Comparison of ENCODE assay signal across 16 cellular contexts in genomic region chr22:26581026-26581425, GRCh38. TPM values are rescaled to one million over a fixed set of nuclear protein-coding genes. Genes with fewer than 3 reads are reported as not detected.
DNase-seq lines count a peak whose midpoint lies in the region; ATAC-seq and TF ChIP-seq lines count a peak whose summit lies in the region.
"Had no signal": no experiment of that assay in that cellular context is flagged by ENCODE, and none has a peak within 500 bp of the region (broad histone marks: within the 10 kb centered on the region; RNA-seq: fewer than 3 reads in every experiment).

No MANE protein-coding gene starts in this region.

- H3K36me3 Mint-ChIP-seq in T-helper 2 cell treated with Interferon-gamma antibody and Interleukin-4, amounts not matched to agents 5 μg/mL and 100 μg/mL, for 36 hours (ENCODE audit: low read depth), result peaks cover 17% of the 10 kb centered on the region
- H3K36me3 Mint-ChIP-seq in activated naive CD8-positive, alpha-beta T cell treated with anti-CD3 and anti-CD28 coated beads for 36 hours, result peaks cover 32% of the 10 kb centered on the region
- H3K36me3 Mint-ChIP-seq in nephron progenitor cell (ENCODE audit: low read depth), result peaks cover 16% of the 10 kb centered on the region

- no peaks in the 10 kb centered on the region for H3K9me3 ChIP-seq in HUES64 (ENCODE audit: insufficient read depth, low read depth, low read length)
- H3K9me3 ChIP-seq in aorta (ENCODE audit: control insufficient read depth, low read length), result no peaks in the 10 kb centered on the region
- H3K9me3 ChIP-seq: psoas muscle, upper lobe of right lung had no signal

- no peaks in the 10 kb centered on the region for H3K27me3 Mint-ChIP-seq in T-helper 2 cell treated with Interferon-gamma antibody and Interleukin-4, amounts not matched to agents 5 μg/mL and 100 μg/mL, for 36 hours (ENCODE audit: low read depth)
- no peaks in the 10 kb centered on the region for H3K27me3 Mint-ChIP-seq in activated naive CD8-positive, alpha-beta T cell treated with anti-CD3 and anti-CD28 coated beads for 36 hours
- peaks cover 8% of the 10 kb centered on the region for H3K27me3 Mint-ChIP-seq in nephron progenitor cell (ENCODE audit: low read depth, poor library complexity)

- H3K36me3 ChIP-seq in HUES64 (ENCODE audit: insufficient read depth, low read length) (peaks cover 21% of the 10 kb centered on the region), aorta (ENCODE audit: control insufficient read depth in 1 of 2, insufficient read depth in 2 of 2, low read length in 1 of 2) (no peaks in the 10 kb centered on the region)
- H3K36me3 ChIP-seq: upper lobe of right lung had no signal

- H3K4me1 Mint-ChIP-seq in T-helper 2 cell treated with Interferon-gamma antibody and Interleukin-4, amounts not matched to agents 5 μg/mL and 100 μg/mL, for 36 hours (ENCODE audit: low read depth), result peaks cover 36% of the 10 kb centered on the region
- H3K4me1 Mint-ChIP-seq in activated naive CD8-positive, alpha-beta T cell treated with anti-CD3 and anti-CD28 coated beads for 36 hours, result peaks cover 65% of the 10 kb centered on the region
- H3K4me1 Mint-ChIP-seq in nephron progenitor cell, result peaks cover 30% of the 10 kb centered on the region

- peak overlapping the region; percentile 3 for H3K27ac Mint-ChIP-seq in T-helper 2 cell treated with Interferon-gamma antibody and Interleukin-4, amounts not matched to agents 5 μg/mL and 100 μg/mL, for 36 hours
- H3K27ac Mint-ChIP-seq in activated naive CD8-positive, alpha-beta T cell treated with anti-CD3 and anti-CD28 coated beads for 36 hours, result peak overlapping the region; percentile 67
- peak overlapping the region; percentile 6 for H3K27ac Mint-ChIP-seq in nephron progenitor cell
- H3K27ac Mint-ChIP-seq: CD14-positive monocyte had no signal

- no peak for ATAC-seq in aorta (ENCODE audit: low FRiP score)
- ATAC-seq: psoas muscle, upper lobe of right lung had no signal

- H3K27me3 ChIP-seq in HUES64 (ENCODE audit: insufficient read depth, low read length) (no peaks in the 10 kb centered on the region), aorta (ENCODE audit: control insufficient read depth in 1 of 2, insufficient read depth in 2 of 2, low read length in 1 of 2) (no peaks in the 10 kb centered on the region)
- H3K27me3 ChIP-seq: upper lobe of right lung had no signal

- no peak overlapping the region for H3K9ac ChIP-seq in HUES64 (ENCODE audit: low read depth, low read length)
- H3K9ac ChIP-seq: KMS-11 had no signal

- H3K27ac ChIP-seq in HUES64 (ENCODE audit: low read depth, low read length) (peak overlapping the region; percentile 21; the same call in 1 of the 2 replicates), aorta (ENCODE audit: low read depth in 1 of 2, low read length in 2 of 2) (no peak overlapping the region)
- H3K27ac ChIP-seq: KMS-11, psoas muscle, upper lobe of right lung had no signal

- H3K4me1 ChIP-seq in HUES64 (ENCODE audit: insufficient read depth, low read length), result peaks cover 35% of the 10 kb centered on the region
- no peaks in the 10 kb centered on the region for H3K4me1 ChIP-seq in aorta (ENCODE audit: control insufficient read depth in 1 of 2, insufficient read depth in 2 of 2, low read length in 2 of 2)

- no peak for DNase-seq in T-helper 2 cell treated with Interferon-gamma antibody and Interleukin-4, amounts not matched to agents 5 μg/mL and 100 μg/mL, for 36 hours (ENCODE audit: low spot score)
- no peak for DNase-seq in T-helper 2 cell
- no peak for DNase-seq in activated naive CD8-positive, alpha-beta T cell treated with anti-CD3 and anti-CD28 coated beads for 36 hours
- DNase-seq in nephron progenitor cell, result no peak
- DNase-seq in stimulated activated CD4-positive, alpha-beta T cell treated with anti-CD3 and anti-CD28 coated beads, Interleukin-15, amount 100 ng/mL, for 24 hours, result no peak
- DNase-seq in aorta, result no peak
- no peak for DNase-seq in NCI-H510A treated with DMSO at 0.1 percent for 48 hours (lab: John Stamatoyannopoulos, UW)
- DNase-seq: 8988T; DMS79; psoas muscle; stimulated activated naive CD4-positive, alpha-beta T cell; upper lobe of right lung had no signal

- 36% methylated on average over 1 of the region's 1 CpG for WGBS in HUES64
- WGBS in aorta, 2 donors, result 60 to 78% methylated on average over 1 of the region's 1 CpG

- no peak overlapping the region for H3K4me3 ChIP-seq in HUES64 (ENCODE audit: low read length)
- H3K4me3 ChIP-seq in aorta (ENCODE audit: low read length in 2 of 2), result no peak overlapping the region
- H3K4me3 ChIP-seq: psoas muscle, upper lobe of right lung had no signal

- intact Hi-C loops in aorta (cut with DNase I), result no loop called here

- H3K4me3 Mint-ChIP-seq in T-helper 2 cell treated with Interferon-gamma antibody and Interleukin-4, amounts not matched to agents 5 μg/mL and 100 μg/mL, for 36 hours, result peak overlapping the region; percentile 1
- no peak overlapping the region for H3K4me3 Mint-ChIP-seq in activated naive CD8-positive, alpha-beta T cell treated with anti-CD3 and anti-CD28 coated beads for 36 hours
- no peak overlapping the region for H3K4me3 Mint-ChIP-seq in nephron progenitor cell
- H3K4me3 Mint-ChIP-seq: CD14-positive monocyte had no signal

- H3K9me3 Mint-ChIP-seq in T-helper 2 cell treated with Interferon-gamma antibody and Interleukin-4, amounts not matched to agents 5 μg/mL and 100 μg/mL, for 36 hours, result no peaks in the 10 kb centered on the region
- H3K9me3 Mint-ChIP-seq in activated naive CD8-positive, alpha-beta T cell treated with anti-CD3 and anti-CD28 coated beads for 36 hours, result no peaks in the 10 kb centered on the region
- H3K9me3 Mint-ChIP-seq in nephron progenitor cell, result no peaks in the 10 kb centered on the region

- TF ChIP-seq CTCF in nephron progenitor cell (IDR thresholded peaks at IDR 0.05), result no peak

RNA-seq across cellular contexts. Expression of gene TPST2, which starts 8.9 kb away (rescaled TPM):
- polyA plus RNA-seq in HUES64 (2013, experiment 1 of 2), result 34.5 TPM
- 35.2 TPM for polyA plus RNA-seq in HUES64 (2013, experiment 2 of 2)
- 10 to 100 TPM; 32.1 to 35.0 TPM for total RNA-seq in activated naive CD8-positive, alpha-beta T cell treated with anti-CD3 and anti-CD28 coated beads for 36 hours
- 10 to 100 TPM; 26.0 to 26.7 TPM for total RNA-seq in aorta
- 10 to 100 TPM; 10.8 TPM for polyA plus RNA-seq in aorta

RNA-seq across cellular contexts. Expression of gene CRYBB1, which starts 36.8 kb away (rescaled TPM):
- 4.6 TPM for polyA plus RNA-seq in HUES64 (2013, experiment 1 of 2)
- polyA plus RNA-seq in HUES64 (2013, experiment 2 of 2), result 3.0 TPM
- not detected for total RNA-seq in activated naive CD8-positive, alpha-beta T cell treated with anti-CD3 and anti-CD28 coated beads for 36 hours
- total RNA-seq in aorta, result 1 to 10 TPM; 1.4 TPM
- 1 to 10 TPM in 1 of 2 donors, under 1 TPM in 1; 0.43 to 4.4 TPM for polyA plus RNA-seq in aorta

RNA-seq across cellular contexts. Expression of gene CRYBA4, which starts 40.7 kb away (rescaled TPM):
- polyA plus RNA-seq in HUES64 (2013, experiment 1 of 2), result 1.3 TPM
- polyA plus RNA-seq in HUES64 (2013, experiment 2 of 2), result 0.95 TPM
- not detected for total RNA-seq in activated naive CD8-positive, alpha-beta T cell treated with anti-CD3 and anti-CD28 coated beads for 36 hours
- not detected for total RNA-seq in aorta
- polyA plus RNA-seq in aorta, result not detected
- total RNA-seq: psoas muscle, RPMI7951, upper lobe of right lung had no signal
- polyA plus RNA-seq: CD14-positive monocyte, psoas muscle had no signal

Comparison
In these comparisons a context has a peak if more than half of its experiments do, and no peak if none do; other contexts are left out.
1. H3K27ac Mint-ChIP-seq: peak in every context shown above with its lines; median percentile 67 in activated naive CD8-positive, alpha-beta T cell treated with anti-CD3 and anti-CD28 coated beads for 36 hours; 6 in nephron progenitor cell; 3 in T-helper 2 cell treated with Interferon-gamma antibody and Interleukin-4, amounts not matched to agents 5 μg/mL and 100 μg/mL, for 36 hours.